1 cellular context compared by ENCODE assay signal in the genomic region with DNA sequence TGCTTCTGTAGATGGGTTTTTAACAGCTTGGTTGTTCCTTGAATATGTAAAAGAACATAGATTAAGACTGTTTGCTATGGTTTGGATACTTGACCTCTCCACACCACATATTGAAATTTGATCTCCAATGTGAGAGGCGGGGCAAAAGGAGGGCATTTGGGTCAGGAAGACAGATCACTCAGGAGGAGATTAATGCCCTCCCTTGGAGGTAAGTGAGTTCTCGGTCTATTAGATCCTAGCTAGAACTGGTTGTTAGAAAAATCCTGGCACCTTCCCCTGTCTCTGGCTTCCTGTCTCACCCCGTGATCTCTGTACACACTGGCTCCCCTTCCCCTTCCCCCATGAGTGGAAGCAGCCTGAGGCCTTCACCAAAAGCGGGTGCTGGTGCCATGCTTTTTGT.
TF ChIP-seq lines count a peak whose summit lies in the region.

No MANE protein-coding gene starts in this region.

TF ChIP-seq in GM23338, 12 proteins besides CTCF, POLR2A, EP300 and RAD21 (continued from another document):
- TF ChIP-seq, protein P1, sequence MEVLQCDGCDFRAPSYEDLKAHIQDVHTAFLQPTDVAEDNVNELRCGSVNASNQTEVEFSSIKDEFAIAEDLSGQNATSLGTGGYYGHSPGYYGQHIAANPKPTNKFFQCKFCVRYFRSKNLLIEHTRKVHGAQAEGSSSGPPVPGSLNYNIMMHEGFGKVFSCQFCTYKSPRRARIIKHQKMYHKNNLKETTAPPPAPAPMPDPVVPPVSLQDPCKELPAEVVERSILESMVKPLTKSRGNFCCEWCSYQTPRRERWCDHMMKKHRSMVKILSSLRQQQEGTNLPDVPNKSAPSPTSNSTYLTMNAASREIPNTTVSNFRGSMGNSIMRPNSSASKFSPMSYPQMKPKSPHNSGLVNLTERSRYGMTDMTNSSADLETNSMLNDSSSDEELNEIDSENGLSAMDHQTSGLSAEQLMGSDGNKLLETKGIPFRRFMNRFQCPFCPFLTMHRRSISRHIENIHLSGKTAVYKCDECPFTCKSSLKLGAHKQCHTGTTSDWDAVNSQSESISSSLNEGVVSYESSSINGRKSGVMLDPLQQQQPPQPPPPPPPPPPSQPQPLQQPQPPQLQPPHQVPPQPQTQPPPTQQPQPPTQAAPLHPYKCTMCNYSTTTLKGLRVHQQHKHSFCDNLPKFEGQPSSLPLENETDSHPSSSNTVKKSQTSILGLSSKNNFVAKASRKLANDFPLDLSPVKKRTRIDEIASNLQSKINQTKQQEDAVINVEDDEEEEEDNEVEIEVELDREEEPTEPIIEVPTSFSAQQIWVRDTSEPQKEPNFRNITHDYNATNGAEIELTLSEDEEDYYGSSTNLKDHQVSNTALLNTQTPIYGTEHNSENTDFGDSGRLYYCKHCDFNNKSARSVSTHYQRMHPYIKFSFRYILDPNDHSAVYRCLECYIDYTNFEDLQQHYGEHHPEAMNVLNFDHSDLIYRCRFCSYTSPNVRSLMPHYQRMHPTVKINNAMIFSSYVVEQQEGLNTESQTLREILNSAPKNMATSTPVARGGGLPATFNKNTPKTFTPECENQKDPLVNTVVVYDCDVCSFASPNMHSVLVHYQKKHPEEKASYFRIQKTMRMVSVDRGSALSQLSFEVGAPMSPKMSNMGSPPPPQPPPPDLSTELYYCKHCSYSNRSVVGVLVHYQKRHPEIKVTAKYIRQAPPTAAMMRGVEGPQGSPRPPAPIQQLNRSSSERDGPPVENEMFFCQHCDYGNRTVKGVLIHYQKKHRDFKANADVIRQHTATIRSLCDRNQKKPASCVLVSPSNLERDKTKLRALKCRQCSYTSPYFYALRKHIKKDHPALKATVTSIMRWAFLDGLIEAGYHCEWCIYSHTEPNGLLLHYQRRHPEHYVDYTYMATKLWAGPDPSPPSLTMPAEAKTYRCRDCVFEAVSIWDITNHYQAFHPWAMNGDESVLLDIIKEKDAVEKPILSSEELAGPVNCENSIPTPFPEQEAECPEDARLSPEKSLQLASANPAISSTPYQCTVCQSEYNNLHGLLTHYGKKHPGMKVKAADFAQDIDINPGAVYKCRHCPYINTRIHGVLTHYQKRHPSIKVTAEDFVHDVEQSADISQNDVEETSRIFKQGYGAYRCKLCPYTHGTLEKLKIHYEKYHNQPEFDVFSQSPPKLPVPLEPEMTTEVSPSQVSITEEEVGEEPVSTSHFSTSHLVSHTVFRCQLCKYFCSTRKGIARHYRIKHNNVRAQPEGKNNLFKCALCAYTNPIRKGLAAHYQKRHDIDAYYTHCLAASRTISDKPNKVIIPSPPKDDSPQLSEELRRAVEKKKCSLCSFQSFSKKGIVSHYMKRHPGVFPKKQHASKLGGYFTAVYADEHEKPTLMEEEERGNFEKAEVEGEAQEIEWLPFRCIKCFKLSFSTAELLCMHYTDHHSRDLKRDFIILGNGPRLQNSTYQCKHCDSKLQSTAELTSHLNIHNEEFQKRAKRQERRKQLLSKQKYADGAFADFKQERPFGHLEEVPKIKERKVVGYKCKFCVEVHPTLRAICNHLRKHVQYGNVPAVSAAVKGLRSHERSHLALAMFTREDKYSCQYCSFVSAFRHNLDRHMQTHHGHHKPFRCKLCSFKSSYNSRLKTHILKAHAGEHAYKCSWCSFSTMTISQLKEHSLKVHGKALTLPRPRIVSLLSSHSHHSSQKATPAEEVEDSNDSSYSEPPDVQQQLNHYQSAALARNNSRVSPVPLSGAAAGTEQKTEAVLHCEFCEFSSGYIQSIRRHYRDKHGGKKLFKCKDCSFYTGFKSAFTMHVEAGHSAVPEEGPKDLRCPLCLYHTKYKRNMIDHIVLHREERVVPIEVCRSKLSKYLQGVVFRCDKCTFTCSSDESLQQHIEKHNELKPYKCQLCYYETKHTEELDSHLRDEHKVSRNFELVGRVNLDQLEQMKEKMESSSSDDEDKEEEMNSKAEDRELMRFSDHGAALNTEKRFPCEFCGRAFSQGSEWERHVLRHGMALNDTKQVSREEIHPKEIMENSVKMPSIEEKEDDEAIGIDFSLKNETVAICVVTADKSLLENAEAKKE (CRISPR knock-in tag; IDR thresholded peaks at IDR 0.05), result no peak
- TF ChIP-seq POLR2AphosphoS5 (IDR thresholded peaks at IDR 0.05; ENCODE audit: low read depth) (no peak), JUNB (IDR thresholded peaks at IDR 0.05; ENCODE audit: unreplicated experiment) (no peak)
